Comparison of ENCODE assay signal across 1 cellular context in the genomic region with DNA sequence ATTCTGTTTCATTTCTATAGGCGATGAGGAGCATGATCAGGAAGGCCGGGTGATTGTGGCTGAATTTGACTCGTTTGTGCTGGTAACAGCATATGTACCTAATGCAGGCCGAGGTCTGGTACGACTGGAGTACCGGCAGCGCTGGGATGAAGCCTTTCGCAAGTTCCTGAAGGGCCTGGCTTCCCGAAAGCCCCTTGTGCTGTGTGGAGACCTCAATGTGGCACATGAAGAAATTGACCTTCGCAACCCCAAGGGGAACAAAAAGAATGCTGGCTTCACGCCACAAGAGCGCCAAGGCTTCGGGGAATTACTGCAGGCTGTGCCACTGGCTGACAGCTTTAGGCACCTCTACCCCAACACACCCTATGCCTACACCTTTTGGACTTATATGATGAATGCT.
TF ChIP-seq lines count a peak whose summit lies in the region.

No MANE protein-coding gene starts in this region.

TF ChIP-seq in GM12878, 131 proteins besides CTCF, POLR2A, EP300 and RAD21:
- TF ChIP-seq, protein P1, sequence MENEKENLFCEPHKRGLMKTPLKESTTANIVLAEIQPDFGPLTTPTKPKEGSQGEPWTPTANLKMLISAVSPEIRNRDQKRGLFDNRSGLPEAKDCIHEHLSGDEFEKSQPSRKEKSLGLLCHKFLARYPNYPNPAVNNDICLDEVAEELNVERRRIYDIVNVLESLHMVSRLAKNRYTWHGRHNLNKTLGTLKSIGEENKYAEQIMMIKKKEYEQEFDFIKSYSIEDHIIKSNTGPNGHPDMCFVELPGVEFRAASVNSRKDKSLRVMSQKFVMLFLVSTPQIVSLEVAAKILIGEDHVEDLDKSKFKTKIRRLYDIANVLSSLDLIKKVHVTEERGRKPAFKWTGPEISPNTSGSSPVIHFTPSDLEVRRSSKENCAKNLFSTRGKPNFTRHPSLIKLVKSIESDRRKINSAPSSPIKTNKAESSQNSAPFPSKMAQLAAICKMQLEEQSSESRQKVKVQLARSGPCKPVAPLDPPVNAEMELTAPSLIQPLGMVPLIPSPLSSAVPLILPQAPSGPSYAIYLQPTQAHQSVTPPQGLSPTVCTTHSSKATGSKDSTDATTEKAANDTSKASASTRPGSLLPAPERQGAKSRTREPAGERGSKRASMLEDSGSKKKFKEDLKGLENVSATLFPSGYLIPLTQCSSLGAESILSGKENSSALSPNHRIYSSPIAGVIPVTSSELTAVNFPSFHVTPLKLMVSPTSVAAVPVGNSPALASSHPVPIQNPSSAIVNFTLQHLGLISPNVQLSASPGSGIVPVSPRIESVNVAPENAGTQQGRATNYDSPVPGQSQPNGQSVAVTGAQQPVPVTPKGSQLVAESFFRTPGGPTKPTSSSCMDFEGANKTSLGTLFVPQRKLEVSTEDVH (IDR thresholded peaks at IDR 0.05; ENCODE audit: low read depth, partially characterized antibody): no peak
- TF ChIP-seq MTA3 (IDR thresholded peaks at IDR 0.05; ENCODE audit: borderline replicate concordance, low read length): peak; percentile 28
- TF ChIP-seq POLR2AphosphoS2 (IDR thresholded peaks at IDR 0.05; ENCODE audit: low read depth, low read length): peak; percentile 66; the same call in 1 of the 2 replicates
- TF ChIP-seq POLR2AphosphoS5 (IDR thresholded peaks at IDR 0.05; ENCODE audit: low read length): peak; percentile 40
